In the genomic region with DNA sequence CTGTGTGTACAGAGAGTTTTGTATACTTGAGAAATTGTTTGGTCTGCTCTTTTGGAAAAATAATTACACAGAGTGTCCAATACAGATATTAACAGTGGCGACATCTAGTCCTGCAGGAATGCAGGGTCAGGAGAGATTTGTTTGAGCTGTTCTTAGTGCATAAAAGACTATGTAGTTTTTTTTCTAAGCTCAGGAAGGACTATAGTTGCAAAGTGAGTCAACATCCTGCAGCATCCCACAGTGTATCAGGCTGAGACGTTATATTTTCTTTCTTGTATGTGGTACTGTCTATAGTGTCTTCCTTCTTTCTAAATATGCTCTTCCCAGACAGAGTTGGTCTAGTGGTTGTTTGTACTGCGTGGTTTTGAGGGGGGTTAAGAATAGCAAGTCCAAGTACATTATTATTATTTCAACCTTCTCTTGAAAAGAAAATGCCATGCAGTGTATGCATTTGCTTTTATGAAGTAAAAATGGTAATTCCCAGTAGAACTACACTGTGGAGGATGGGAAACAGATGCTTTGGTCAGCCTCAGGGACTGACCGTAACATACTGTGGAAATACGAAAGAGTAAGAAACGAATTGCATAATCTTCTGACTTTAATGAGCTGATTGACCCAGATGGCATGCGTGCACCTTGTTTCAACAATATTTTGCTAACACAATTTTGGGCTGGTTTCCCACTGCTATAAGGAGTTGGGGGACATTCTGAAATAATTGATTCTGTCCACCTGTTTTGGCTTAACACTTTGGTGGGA, we compare ENCODE assay signal across 1 cellular context.
TF ChIP-seq lines count a peak whose summit lies in the region.

No MANE protein-coding gene starts in this region.

TF ChIP-seq in endothelial cell of umbilical vein, 7 proteins besides CTCF, POLR2A, EP300 and RAD21:
- TF ChIP-seq MYC (IDR thresholded peaks at IDR 0.05; ENCODE audit: low read depth, low read length) = no peak
- no peak for TF ChIP-seq JUN (IDR thresholded peaks at IDR 0.05; ENCODE audit: borderline replicate concordance, insufficient read depth, insufficient read length, low read depth)
- no peak for TF ChIP-seq GATA2 (IDR thresholded peaks at IDR 0.05; ENCODE audit: insufficient read depth, insufficient read length, low read depth, low read length)
- TF ChIP-seq FOS (IDR thresholded peaks at IDR 0.05; ENCODE audit: borderline replicate concordance, insufficient read depth, low read length) = peak; percentile 22
- TF ChIP-seq POLR2AphosphoS5 (IDR thresholded peaks at IDR 0.05; ENCODE audit: insufficient read depth, low read depth, low read length) = no peak
- no peak for TF ChIP-seq EZH2 (IDR thresholded peaks at IDR 0.05; ENCODE audit: borderline replicate concordance, low read depth, low read length, severe bottlenecking)
